ENCODE assay signal across 1 cellular context in genomic region chr20:407097-407952, GRCh38.
TF ChIP-seq lines count a peak whose summit lies in the region.

No MANE protein-coding gene starts in this region.

TF ChIP-seq in K562, 482 proteins besides CTCF, POLR2A, EP300 and RAD21 (continued from another document and continues in another):
- no peak for TF ChIP-seq RERE (CRISPR knock-in tag; IDR thresholded peaks at IDR 0.05; ENCODE audit: borderline replicate concordance)
- TF ChIP-seq ZNF57 (CRISPR knock-in tag; IDR thresholded peaks at IDR 0.05), result no peak
- TF ChIP-seq SNRNP70 (optimal IDR thresholded peaks at IDR 0.05; ENCODE audit: low read depth, low read length), result no peak
- no peak for TF ChIP-seq JUND (IDR thresholded peaks at IDR 0.05; ENCODE audit: borderline replicate concordance, low read depth, low read length)
- 0 out of 3 replicates have a peak, but pooled peaks have one; percentile 32 for TF ChIP-seq JUND (tag; IDR thresholded peaks at IDR 0.05; ENCODE audit: borderline replicate concordance, low read depth, low read length)
- 0 out of 2 replicates have a peak, but pooled peaks have one; percentile 13 for TF ChIP-seq HLTF (IDR thresholded peaks at IDR 0.05)
- no peak for TF ChIP-seq ZNF507 (tag; conservative IDR thresholded peaks at IDR 0.05)
- no peak for TF ChIP-seq RFX7 (CRISPR knock-in tag; IDR thresholded peaks at IDR 0.05)
- TF ChIP-seq MTF1 (CRISPR knock-in tag; IDR thresholded peaks at IDR 0.05; ENCODE audit: borderline replicate concordance), result no peak
- TF ChIP-seq FOXO4 (CRISPR knock-in tag; IDR thresholded peaks at IDR 0.05), result no peak
- TF ChIP-seq FIP1L1 (IDR thresholded peaks at IDR 0.05; ENCODE audit: low read depth, low read length, poor library complexity, severe bottlenecking), result no peak
- TF ChIP-seq ZNF408 (CRISPR knock-in tag; IDR thresholded peaks at IDR 0.05; ENCODE audit: low read depth), result no peak
- no peak for TF ChIP-seq ZNF431 (CRISPR knock-in tag; IDR thresholded peaks at IDR 0.05)
- TF ChIP-seq CREB3L1 (IDR thresholded peaks at IDR 0.05; ENCODE audit: borderline replicate concordance, low read depth), result peak; percentile 33; the same call in 1 of the 2 replicates
- no peak for TF ChIP-seq PCBP2 (IDR thresholded peaks at IDR 0.05; ENCODE audit: low read depth, low read length, poor library complexity, severe bottlenecking)
- TF ChIP-seq NFE2L1 (tag; IDR thresholded peaks at IDR 0.05; ENCODE audit: borderline replicate concordance, low read depth), result no peak
- no peak for TF ChIP-seq ZNF717 (CRISPR knock-in tag; IDR thresholded peaks at IDR 0.05)
- TF ChIP-seq BACH1 (tag; IDR thresholded peaks at IDR 0.05), result 0 out of 2 replicates have a peak, but pooled peaks have one; percentile 48
- TF ChIP-seq HES1 (IDR thresholded peaks at IDR 0.05; ENCODE audit: low read depth), result no peak
- TF ChIP-seq HNRNPH1 (optimal IDR thresholded peaks at IDR 0.05; ENCODE audit: low read depth, low read length), result no peak
- TF ChIP-seq ETV6 (IDR thresholded peaks at IDR 0.05; ENCODE audit: borderline replicate concordance in 1 of 2, low read depth in 2 of 2, low read length in 1 of 2), result no peak
- no peak for TF ChIP-seq ETV6 (CRISPR knock-in tag; IDR thresholded peaks at IDR 0.05; ENCODE audit: borderline replicate concordance)
- peak; percentile 51; the same call in 1 of the 2 replicates for TF ChIP-seq BCOR (IDR thresholded peaks at IDR 0.05)
- TF ChIP-seq CAMTA2 (CRISPR knock-in tag; conservative IDR thresholded peaks at IDR 0.05), result no peak
- TF ChIP-seq ZNF780A (CRISPR knock-in tag; IDR thresholded peaks at IDR 0.05), result no peak
- TF ChIP-seq PCBP1 (IDR thresholded peaks at IDR 0.05; ENCODE audit: low read depth, low read length, poor library complexity, severe bottlenecking), result no peak
- TF ChIP-seq RCOR1 (IDR thresholded peaks at IDR 0.05; ENCODE audit: borderline replicate concordance in 1 of 2, low read depth in 2 of 2, low read length in 2 of 2), result no peak; a peak in 1 of 4 replicates
- TF ChIP-seq CCAR2 (IDR thresholded peaks at IDR 0.05; ENCODE audit: low read depth, low read length), result no peak
- TF ChIP-seq XRCC5 (IDR thresholded peaks at IDR 0.05; ENCODE audit: low read depth, low read length), result no peak
- no peak for TF ChIP-seq RNF2 (IDR thresholded peaks at IDR 0.05)
- peak; percentile 59 for TF ChIP-seq MGA (IDR thresholded peaks at IDR 0.05)
- TF ChIP-seq ZZZ3 (IDR thresholded peaks at IDR 0.05), result no peak
- no peak for TF ChIP-seq TCF7 (IDR thresholded peaks at IDR 0.05; ENCODE audit: borderline replicate concordance)
- peak; percentile 29 to 62 for TF ChIP-seq E2F6 (IDR thresholded peaks at IDR 0.05; ENCODE audit: borderline replicate concordance in 1 of 2, extremely low read depth in 1 of 2, insufficient read depth in 1 of 2, insufficient read length in 1 of 2, low read depth in 1 of 2, low read length in 1 of 2, poor library complexity in 1 of 2, severe bottlenecking in 1 of 2)
- no peak for TF ChIP-seq TCFL5 (CRISPR knock-in tag; conservative IDR thresholded peaks at IDR 0.05)
- TF ChIP-seq NFIC (IDR thresholded peaks at IDR 0.05), result 0 out of 2 replicates have a peak, but pooled peaks have one; percentile 7
- TF ChIP-seq SRF (CRISPR knock-in tag; IDR thresholded peaks at IDR 0.05), result 0 out of 4 replicates have a peak, but pooled peaks of 1 of the 2 experiments have one; percentile 28
- no peak for TF ChIP-seq MLX (CRISPR knock-in tag; conservative IDR thresholded peaks at IDR 0.05)
- TF ChIP-seq ZNF146 (CRISPR knock-in tag; IDR thresholded peaks at IDR 0.05; ENCODE audit: unreplicated experiment), result no peak
- no peak for TF ChIP-seq NFXL1 (CRISPR knock-in tag; IDR thresholded peaks at IDR 0.05)
- TF ChIP-seq MYC (IDR thresholded peaks at IDR 0.05; ENCODE audit: low read depth, low read length), result no peak; the same call in 1 of the 2 replicates
- 0 out of 2 replicates have a peak, but pooled peaks have one; percentile 14 for TF ChIP-seq MYC (CRISPR knock-in tag; IDR thresholded peaks at IDR 0.05; ENCODE audit: borderline replicate concordance, low read depth)
